8 cellular contexts compared by ENCODE assay signal in genomic region chr19:47272448-47273312, GRCh38. TPM values are rescaled to one million over a fixed set of nuclear protein-coding genes. Genes with fewer than 3 reads are reported as not detected.
DNase-seq lines count a peak whose midpoint lies in the region; FAIRE-seq and TF ChIP-seq lines count a peak whose summit lies in the region.

No MANE protein-coding gene starts in this region.

- peak overlapping the region; percentile 65 for H3K4me3 ChIP-seq in A673 (ENCODE audit: low read depth, low read length, poor library complexity, severe bottlenecking)
- H3K4me3 ChIP-seq in GM12865 (ENCODE audit: low read depth, low read length), result peak overlapping the region; percentile 100
- peak overlapping the region; percentile 94 for H3K4me3 ChIP-seq in WERI-Rb-1 (ENCODE audit: low read depth, low read length)
- H3K4me3 ChIP-seq in fibroblast of pulmonary artery (replicated peaks; ENCODE audit: low read depth, low read length), result peak overlapping the region; percentile 77
- H3K4me3 ChIP-seq in osteoblast (ENCODE audit: insufficient read depth, low read length), result peak overlapping the region; percentile 87

- H3K4me1 ChIP-seq in A673 (ENCODE audit: insufficient read depth, low read length, poor library complexity, severe bottlenecking) (peaks cover 17% of the 10 kb centered on the region), osteoblast (ENCODE audit: insufficient read depth, low read length) (peaks cover 39% of the 10 kb centered on the region)

- DNase-seq in A673 (ENCODE audit: low spot score), result peak; percentile 78
- no peak for DNase-seq in GM12865 (ENCODE audit: low read depth)
- DNase-seq in WERI-Rb-1, result peak; percentile 98
- peak; percentile 21 for DNase-seq in fibroblast of pulmonary artery (ENCODE audit: low read depth)
- DNase-seq in osteoblast (ENCODE audit: insufficient read length, low spot score, missing footprints), result peak; percentile 99
- no peak for DNase-seq in NAMALWA (ENCODE audit: low spot score)
- DNase-seq in urothelium cell line (ENCODE audit: low spot score), result no peak
- DNase-seq in central memory CD4-positive, alpha-beta T cell, result no peak

- no peak for FAIRE-seq in urothelium cell line (lab: Jason Lieb, UNC)

- CTCF ChIA-PET in A673 (lab: Charles Lee), result no interaction called here

- intact Hi-C loops in A673 (cut with micrococcal nuclease; ENCODE audit: unreplicated experiment), result loop anchor here (1.0 kb wide), 1 partner anchor 15 kb away; no protein-coding TSS in a partner anchor

- peak overlapping the region; percentile 99 for H3K4me2 ChIP-seq in osteoblast (ENCODE audit: insufficient read depth, low read length)

- peak overlapping the region; percentile 56 for H2AFZ ChIP-seq in osteoblast (ENCODE audit: low read length)

- H4K20me1 ChIP-seq in osteoblast (ENCODE audit: insufficient read depth, low read length), result peaks cover 18% of the 10 kb centered on the region

- TSS peak; percentile 70 for BruUV-seq in A673 (replicated peaks; lab: Mats Ljungman, UMichigan)

- H3K9me3 ChIP-seq in A673 (ENCODE audit: low read depth, low read length, poor library complexity, severe bottlenecking) (no peaks in the 10 kb centered on the region), WERI-Rb-1 (ENCODE audit: severe bottlenecking) (no peaks in the 10 kb centered on the region), osteoblast (ENCODE audit: low read depth, low read length) (no peaks in the 10 kb centered on the region)

- peak overlapping the region; percentile 99 for H3K27ac ChIP-seq in A673 (ENCODE audit: low read depth, low read length, poor library complexity, severe bottlenecking)
- H3K27ac ChIP-seq in WERI-Rb-1, result peak overlapping the region; percentile 95
- H3K27ac ChIP-seq in osteoblast (ENCODE audit: low read depth, low read length), result peak overlapping the region; percentile 98

- H3K27me3 ChIP-seq in A673 (replicated peaks; ENCODE audit: insufficient read depth, low read depth, low read length, poor library complexity) (no peaks in the 10 kb centered on the region), WERI-Rb-1 (ENCODE audit: insufficient read depth, low read depth, severe bottlenecking) (no peaks in the 10 kb centered on the region), osteoblast (ENCODE audit: insufficient read depth, low read length) (no peaks in the 10 kb centered on the region)

- POLR2A ChIA-PET in A673 (lab: Charles Lee; ENCODE audit: low non-redundant PET), result no interaction called here

- H3K79me2 ChIP-seq in osteoblast (ENCODE audit: insufficient read depth, low read length), result peaks cover 7% of the 10 kb centered on the region

- no peak for TF ChIP-seq CTCF in A673 (conservative IDR thresholded peaks at IDR 0.05; ENCODE audit: low read depth, low read length)
- TF ChIP-seq CTCF in GM12865 (IDR thresholded peaks at IDR 0.05; ENCODE audit: insufficient read depth, low read depth, low read length, missing control alignments), result no peak
- TF ChIP-seq CTCF in WERI-Rb-1 (IDR thresholded peaks at IDR 0.05; ENCODE audit: low read depth, low read length), result no peak
- TF ChIP-seq CTCF in fibroblast of pulmonary artery (IDR thresholded peaks at IDR 0.05; ENCODE audit: low read length, missing control alignments), result no peak
- TF ChIP-seq CTCF in osteoblast (IDR thresholded peaks at IDR 0.05; ENCODE audit: extremely low read depth, low read depth, low read length), result no peak

- H3K36me3 ChIP-seq in A673 (ENCODE audit: insufficient read depth, low read length, poor library complexity, severe bottlenecking) (peaks cover 14% of the 10 kb centered on the region), WERI-Rb-1 (peaks cover 42% of the 10 kb centered on the region), osteoblast (ENCODE audit: insufficient read depth, low read length) (peaks cover 18% of the 10 kb centered on the region)

RNA-seq across cellular contexts. Expression of gene INAFM1, which starts 2.0 kb away (rescaled TPM):
- 13.8 and 15.9 TPM in 2 replicates for total RNA-seq in A673 (2021)
- 2.5 and 4.4 TPM in 2 replicates for total RNA-seq in osteoblast

RNA-seq across cellular contexts. Expression of gene CCDC9, which starts 16.4 kb away (rescaled TPM):
- total RNA-seq in A673 (2021) (36.4 and 39.7 TPM in 2 replicates), osteoblast (7.6 and 8.0 TPM in 2 replicates)

RNA-seq across cellular contexts. Expression of gene C5AR1, which starts 37.0 kb away (rescaled TPM):
- 0.92 and 1.2 TPM in 2 replicates for total RNA-seq in A673 (2021)
- 0.29 and 0.72 TPM in 2 replicates for total RNA-seq in osteoblast

RNA-seq across cellular contexts. Expression of gene BBC3, which starts 41.7 kb away (rescaled TPM):
- total RNA-seq in A673 (2021) (2.7 and 3.7 TPM in 2 replicates), osteoblast (26.8 and 28.2 TPM in 2 replicates)

RNA-seq across cellular contexts. Expression of gene C5AR2, which starts 59.3 kb away (rescaled TPM):
- total RNA-seq in A673 (2021) (0.04 TPM in 1 of 2 replicates, not detected in the other), osteoblast (2.5 and 3.5 TPM in 2 replicates)

Comparison
In these comparisons a context has a peak if more than half of its experiments do, and no peak if none do; other contexts are left out.
1. DNase-seq: peak in A673 (single experiment), WERI-Rb-1 (single experiment), fibroblast of pulmonary artery (single experiment) and osteoblast (single experiment); none in GM12865 (single experiment), NAMALWA (single experiment), urothelium cell line (single experiment) and central memory CD4-positive, alpha-beta T cell (single experiment).
2. Peak in every context shown above with its lines, with median percentiles within 50 percentile points of each other: H3K27ac ChIP-seq and H3K4me3 ChIP-seq.